In the genomic region with DNA sequence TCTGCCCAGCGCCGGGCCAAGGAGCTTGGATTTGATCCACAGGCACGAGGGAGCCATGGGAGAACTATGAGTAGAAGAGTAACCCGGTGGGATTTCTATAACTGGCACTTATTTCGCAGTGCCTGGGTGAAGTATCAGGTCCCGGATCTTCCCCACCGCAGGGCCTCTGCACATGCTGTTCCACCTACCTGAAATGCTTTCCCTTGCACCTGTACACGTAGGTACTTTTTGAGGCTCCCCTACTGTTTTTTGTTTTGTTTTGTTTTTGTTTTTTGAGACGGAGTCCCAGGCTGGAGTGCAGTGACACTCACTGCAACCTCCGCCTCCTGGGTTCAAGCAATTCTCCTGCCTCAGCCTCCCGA, we compare ENCODE assay signal across 1 cellular context.
TF ChIP-seq lines count a peak whose summit lies in the region.

No MANE protein-coding gene starts in this region.

TF ChIP-seq in liver, 16 proteins besides CTCF, POLR2A, EP300 and RAD21:
- TF ChIP-seq NR2F2 (IDR thresholded peaks at IDR 0.05) (no peak), SP1 (IDR thresholded peaks at IDR 0.05) (peak; percentile 2), YY1 (IDR thresholded peaks at IDR 0.05) (peak; percentile 23)
- TF ChIP-seq, protein P1, sequence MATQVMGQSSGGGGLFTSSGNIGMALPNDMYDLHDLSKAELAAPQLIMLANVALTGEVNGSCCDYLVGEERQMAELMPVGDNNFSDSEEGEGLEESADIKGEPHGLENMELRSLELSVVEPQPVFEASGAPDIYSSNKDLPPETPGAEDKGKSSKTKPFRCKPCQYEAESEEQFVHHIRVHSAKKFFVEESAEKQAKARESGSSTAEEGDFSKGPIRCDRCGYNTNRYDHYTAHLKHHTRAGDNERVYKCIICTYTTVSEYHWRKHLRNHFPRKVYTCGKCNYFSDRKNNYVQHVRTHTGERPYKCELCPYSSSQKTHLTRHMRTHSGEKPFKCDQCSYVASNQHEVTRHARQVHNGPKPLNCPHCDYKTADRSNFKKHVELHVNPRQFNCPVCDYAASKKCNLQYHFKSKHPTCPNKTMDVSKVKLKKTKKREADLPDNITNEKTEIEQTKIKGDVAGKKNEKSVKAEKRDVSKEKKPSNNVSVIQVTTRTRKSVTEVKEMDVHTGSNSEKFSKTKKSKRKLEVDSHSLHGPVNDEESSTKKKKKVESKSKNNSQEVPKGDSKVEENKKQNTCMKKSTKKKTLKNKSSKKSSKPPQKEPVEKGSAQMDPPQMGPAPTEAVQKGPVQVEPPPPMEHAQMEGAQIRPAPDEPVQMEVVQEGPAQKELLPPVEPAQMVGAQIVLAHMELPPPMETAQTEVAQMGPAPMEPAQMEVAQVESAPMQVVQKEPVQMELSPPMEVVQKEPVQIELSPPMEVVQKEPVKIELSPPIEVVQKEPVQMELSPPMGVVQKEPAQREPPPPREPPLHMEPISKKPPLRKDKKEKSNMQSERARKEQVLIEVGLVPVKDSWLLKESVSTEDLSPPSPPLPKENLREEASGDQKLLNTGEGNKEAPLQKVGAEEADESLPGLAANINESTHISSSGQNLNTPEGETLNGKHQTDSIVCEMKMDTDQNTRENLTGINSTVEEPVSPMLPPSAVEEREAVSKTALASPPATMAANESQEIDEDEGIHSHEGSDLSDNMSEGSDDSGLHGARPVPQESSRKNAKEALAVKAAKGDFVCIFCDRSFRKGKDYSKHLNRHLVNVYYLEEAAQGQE (IDR thresholded peaks at IDR 0.05) = peak; percentile 6
